23 cellular contexts compared by ENCODE assay signal in the genomic region with DNA sequence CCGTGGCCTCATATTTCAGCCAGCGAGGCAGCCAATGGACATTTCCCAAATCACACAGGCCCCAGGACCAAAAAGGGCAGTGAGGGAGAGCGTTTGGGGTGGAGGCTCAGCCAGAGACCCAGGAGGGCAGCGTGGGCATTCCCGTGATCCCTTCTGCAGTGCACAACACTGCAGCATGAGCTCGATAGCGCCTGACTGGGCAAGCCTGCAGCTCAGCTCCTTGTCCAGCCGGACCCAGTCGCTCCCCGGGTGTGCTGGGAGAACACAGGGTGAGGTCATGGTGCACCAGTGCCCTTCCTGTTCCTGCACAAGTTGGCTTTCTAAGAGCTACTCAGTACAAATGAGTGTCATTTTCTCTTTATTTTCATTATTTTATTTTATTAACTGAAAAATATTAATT. TPM values are rescaled to one million over a fixed set of nuclear protein-coding genes. Genes with fewer than 3 reads are reported as not detected.
DNase-seq lines count a peak whose midpoint lies in the region; ATAC-seq, FAIRE-seq and TF ChIP-seq lines count a peak whose summit lies in the region.
"Had no signal": no experiment of that assay in that cellular context is flagged by ENCODE, and none has a peak within 500 bp of the region (broad histone marks: within the 10 kb centered on the region; RNA-seq: fewer than 3 reads in every experiment).

No MANE protein-coding gene starts in this region.

- H3K9me3 Mint-ChIP-seq in activated CD8-positive, alpha-beta memory T cell treated with anti-CD3 and anti-CD28 coated beads, Interleukin-2, amount 10 ng/mL, durations not matched to agents 7 days and 5 days (ENCODE audit: low read depth), result no peaks in the 10 kb centered on the region

- CTCF ChIA-PET in activated CD8-positive, alpha-beta memory T cell treated with anti-CD3 and anti-CD28 coated beads, Interleukin-2, amount 10 ng/mL, durations not matched to agents 7 days and 5 days (lab: Charles Lee), result interaction anchor here (0.7 kb wide), 1 partner anchor 21 kb away, joined by 3 read pairs; no protein-coding TSS in a partner anchor

- no peaks in the 10 kb centered on the region for H3K4me1 ChIP-seq in small intestine (ENCODE audit: control insufficient read depth in 2 of 2, insufficient read depth in 1 of 2, low read depth in 1 of 2, low read length in 1 of 2)
- H3K4me1 ChIP-seq in breast epithelium, result no peaks in the 10 kb centered on the region

- intact Hi-C loops in breast epithelium (cut with DNase I; ENCODE audit: low total_unique reads), result no loop called here

- no peak for TF ChIP-seq POLR2A in breast epithelium (IDR thresholded peaks at IDR 0.05)

- H3K9me3 ChIP-seq in small intestine (ENCODE audit: control insufficient read depth, low read depth) (no peaks in the 10 kb centered on the region), breast epithelium (no peaks in the 10 kb centered on the region)
- H3K9me3 ChIP-seq: BLaER1 had no signal

- H3K36me3 ChIP-seq in small intestine (ENCODE audit: control insufficient read depth in 2 of 2, insufficient read depth in 2 of 2, low read length in 2 of 2) (no peaks in the 10 kb centered on the region), breast epithelium (no peaks in the 10 kb centered on the region)
- H3K36me3 ChIP-seq: BLaER1 had no signal

- no peak overlapping the region for H3K4me3 ChIP-seq in small intestine (ENCODE audit: low read depth in 1 of 2, low read length in 2 of 2)
- H3K4me3 ChIP-seq in breast epithelium, result no peak overlapping the region
- H3K4me3 ChIP-seq: BLaER1, GM23248 had no signal

- WGBS in small intestine, 3 donors, result 79 to 84% (median 82%) methylated on average over 10 of the region's 10 CpGs

- no peak overlapping the region for H3K27ac Mint-ChIP-seq in activated CD8-positive, alpha-beta memory T cell treated with anti-CD3 and anti-CD28 coated beads, Interleukin-2, amount 10 ng/mL, durations not matched to agents 7 days and 5 days
- H3K27ac Mint-ChIP-seq: CD14-positive monocyte; CD4-positive, alpha-beta memory T cell had no signal

- ATAC-seq in activated CD8-positive, alpha-beta memory T cell treated with anti-CD3 and anti-CD28 coated beads, Interleukin-2, amount 10 ng/mL, durations not matched to agents 7 days and 5 days, result no peak
- ATAC-seq in GM19324 (IDR thresholded peaks at IDR 0.05; ENCODE audit: low FRiP score, unreplicated experiment), result no peak

- H3K4me1 Mint-ChIP-seq in activated CD8-positive, alpha-beta memory T cell treated with anti-CD3 and anti-CD28 coated beads, Interleukin-2, amount 10 ng/mL, durations not matched to agents 7 days and 5 days, result peaks cover 6% of the 10 kb centered on the region
- H3K4me1 Mint-ChIP-seq: CD14-positive monocyte; CD4-positive, alpha-beta memory T cell had no signal

- H3K4me3 Mint-ChIP-seq in activated CD8-positive, alpha-beta memory T cell treated with anti-CD3 and anti-CD28 coated beads, Interleukin-2, amount 10 ng/mL, durations not matched to agents 7 days and 5 days, result no peak overlapping the region
- H3K4me3 Mint-ChIP-seq: CD14-positive monocyte; CD4-positive, alpha-beta memory T cell had no signal

- H3K36me3 Mint-ChIP-seq in activated CD8-positive, alpha-beta memory T cell treated with anti-CD3 and anti-CD28 coated beads, Interleukin-2, amount 10 ng/mL, durations not matched to agents 7 days and 5 days, result no peaks in the 10 kb centered on the region
- H3K36me3 Mint-ChIP-seq: CD14-positive monocyte; CD4-positive, alpha-beta memory T cell had no signal

- H3K27ac ChIP-seq in small intestine (ENCODE audit: low read depth in 1 of 2, low read length in 1 of 2), result no peak overlapping the region
- no peak overlapping the region for H3K27ac ChIP-seq in breast epithelium
- H3K27ac ChIP-seq: BLaER1, GM23248 had no signal

- peaks cover 11% of the 10 kb centered on the region for H3K27me3 Mint-ChIP-seq in activated CD8-positive, alpha-beta memory T cell treated with anti-CD3 and anti-CD28 coated beads, Interleukin-2, amount 10 ng/mL, durations not matched to agents 7 days and 5 days

- H3K27me3 ChIP-seq in small intestine (ENCODE audit: control insufficient read depth in 2 of 2, insufficient read depth in 2 of 2, low read length in 2 of 2) (no peaks in the 10 kb centered on the region), breast epithelium (no peaks in the 10 kb centered on the region)
- H3K27me3 ChIP-seq: BLaER1 had no signal

- TF ChIP-seq CTCF in breast epithelium (IDR thresholded peaks at IDR 0.05), result no peak

- DNase-seq in activated CD8-positive, alpha-beta memory T cell treated with anti-CD3 and anti-CD28 coated beads for 24 hours, result peak; percentile 21
- DNase-seq in activated CD8-positive, alpha-beta memory T cell treated with anti-CD3 and anti-CD28 coated beads, Interleukin-2, amount 10 ng/mL, durations not matched to agents 7 days and 5 days, result no peak
- DNase-seq in kidney tubule cell (ENCODE audit: low spot score) (peak; percentile 19), small intestine (peak; percentile 35), NCI-H510A treated with DMSO at 0.1 percent for 48 hours (lab: John Stamatoyannopoulos, UW) (no peak), breast epithelium (ENCODE audit: low spot score in 2 of 2) (no peak)
- DNase-seq: 8988T; CD4-positive, alpha-beta memory T cell; DMS153; DND-41; EL; GM23248; HCEC 1CT had no signal

- FAIRE-seq in small intestine (lab: Jason Lieb, UNC), result no peak
- FAIRE-seq: GM12891, GM19239, H54 had no signal

RNA-seq across cellular contexts. Expression of gene TTLL2, which starts 5.9 kb away (rescaled TPM):
- not detected for total RNA-seq in activated CD8-positive, alpha-beta memory T cell treated with anti-CD3 and anti-CD28 coated beads, Interleukin-2, amount 10 ng/mL, durations not matched to agents 7 days and 5 days
- polyA plus RNA-seq in small intestine, result not detected
- not detected for total RNA-seq in breast epithelium
- total RNA-seq: A673; CD4-positive, alpha-beta memory T cell; G401; GM23248; HT-29 had no signal
- polyA plus RNA-seq: AG04450, CD14-positive monocyte, GM23248 had no signal

RNA-seq across cellular contexts. Expression of gene UNC93A, which starts 39.6 kb away (rescaled TPM):
- total RNA-seq in activated CD8-positive, alpha-beta memory T cell treated with anti-CD3 and anti-CD28 coated beads, Interleukin-2, amount 10 ng/mL, durations not matched to agents 7 days and 5 days, result not detected
- polyA plus RNA-seq in small intestine, result 10 to 100 TPM in 1 of 3 donors, 1 to 10 TPM in 2; 2.7 to 33.8 (median 3.0) TPM
- total RNA-seq in breast epithelium, result not detected
- total RNA-seq: A673; CD4-positive, alpha-beta memory T cell; G401; GM23248 had no signal
- polyA plus RNA-seq: AG04450; CD14-positive monocyte; CD4-positive, alpha-beta memory T cell; GM23248 had no signal

Comparison
In these comparisons a context has a peak if more than half of its experiments do, and no peak if none do; other contexts are left out.
1. DNase-seq: peak in activated CD8-positive, alpha-beta memory T cell treated with anti-CD3 and anti-CD28 coated beads for 24 hours (single experiment), kidney tubule cell (single experiment) and small intestine (single experiment); none in activated CD8-positive, alpha-beta memory T cell treated with anti-CD3 and anti-CD28 coated beads, Interleukin-2, amount 10 ng/mL, durations not matched to agents 7 days and 5 days (single experiment), NCI-H510A treated with DMSO at 0.1 percent for 48 hours (single experiment) and breast epithelium (0 of 2).